ENCODE assay signal across 26 cellular contexts in the genomic region with DNA sequence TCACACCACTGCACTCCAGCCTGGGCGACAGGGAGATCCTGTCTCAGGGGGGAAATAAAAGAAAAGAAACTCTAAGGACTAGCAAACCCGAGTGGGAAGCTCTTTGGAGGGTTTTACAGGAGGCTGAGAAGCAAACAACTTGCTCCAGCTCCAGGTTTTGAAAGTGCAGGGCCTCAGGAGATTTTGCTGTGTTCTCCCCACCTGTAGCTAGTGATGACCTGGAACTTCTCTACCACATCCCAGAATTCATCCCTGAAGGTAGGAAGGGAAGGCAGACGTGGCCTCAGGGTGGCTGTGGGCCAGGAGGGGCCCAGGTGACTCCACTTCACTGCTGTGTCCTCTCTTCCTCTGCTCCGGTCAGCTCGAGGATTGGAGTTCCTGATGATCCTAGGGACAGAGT. TPM values are rescaled to one million over a fixed set of nuclear protein-coding genes. Genes with fewer than 3 reads are reported as not detected.
"Had no signal": no experiment of that assay in that cellular context is flagged by ENCODE, and none has a peak within 500 bp of the region (broad histone marks: within the 10 kb centered on the region; RNA-seq: fewer than 3 reads in every experiment).

No MANE protein-coding gene starts in this region.

- H3K27ac ChIP-seq: colonic mucosa, coronary artery, dorsolateral prefrontal cortex, epithelial cell of prostate, esophagus muscularis mucosa, esophagus squamous epithelium, foreskin keratinocyte, gastrocnemius medialis, gastroesophageal sphincter, heart left ventricle, heart right ventricle, hepatocyte had no signal

- H2AFZ ChIP-seq: hepatocyte had no signal

- H3K4me2 ChIP-seq: hepatocyte had no signal

- H3K9me3 ChIP-seq: colonic mucosa, esophagus muscularis mucosa, esophagus squamous epithelium, gastrocnemius medialis, gastroesophageal sphincter, heart left ventricle, heart right ventricle had no signal

- ATAC-seq: effector memory CD8-positive, alpha-beta T cell; esophagus mucosa; foreskin keratinocyte; gastrocnemius medialis; gastroesophageal sphincter; heart left ventricle; heart right ventricle had no signal

- H3K27ac Mint-ChIP-seq: dendritic cell treated with granulocyte-macrophage colony-stimulating factor and Interleukin-4, amounts not matched to agents 40 ng/mL and 50 ng/mL, for 4 days; effector memory CD8-positive, alpha-beta T cell; endodermal cell had no signal

- H3K9me3 Mint-ChIP-seq: dendritic cell treated with granulocyte-macrophage colony-stimulating factor and Interleukin-4, amounts not matched to agents 40 ng/mL and 50 ng/mL, for 4 days; effector memory CD8-positive, alpha-beta T cell; endodermal cell had no signal

- H3K36me3 ChIP-seq: colonic mucosa, esophagus muscularis mucosa, esophagus squamous epithelium, gastrocnemius medialis, gastroesophageal sphincter, heart left ventricle, heart right ventricle had no signal

- H3K4me3 ChIP-seq: colonic mucosa, coronary artery, dorsolateral prefrontal cortex, esophagus muscularis mucosa, esophagus squamous epithelium, gastrocnemius medialis, gastroesophageal sphincter, heart left ventricle, heart right ventricle, hepatocyte had no signal

- H3K4me1 ChIP-seq: foreskin keratinocyte had no signal

- H3K4me3 Mint-ChIP-seq: dendritic cell treated with granulocyte-macrophage colony-stimulating factor and Interleukin-4, amounts not matched to agents 40 ng/mL and 50 ng/mL, for 4 days; effector memory CD8-positive, alpha-beta T cell; endodermal cell had no signal

- DNase-seq: colonic mucosa; cortex of kidney; dermis blood vessel endothelial cell; dorsolateral prefrontal cortex; effector CD4-positive, alpha-beta T cell; effector CD8-positive, alpha-beta T cell; effector memory CD4-positive, alpha-beta T cell; effector memory CD8-positive, alpha-beta T cell; endodermal cell; erythroblast; esophagus squamous epithelium; foreskin fibroblast; foreskin keratinocyte; foreskin melanocyte; gastrocnemius medialis; glutamatergic neuron; head of caudate nucleus; heart left ventricle; heart right ventricle had no signal

RNA-seq across cellular contexts. Expression of gene GGN, which starts 29.8 kb away (rescaled TPM):
- total RNA-seq: esophagus mucosa had no signal
